In genomic region chr17:76078859-76079576, GRCh38 we compare ENCODE assay signal across 14 cellular contexts. TPM values are rescaled to one million over a fixed set of nuclear protein-coding genes. Genes with fewer than 3 reads are reported as not detected.
DNase-seq lines count a peak whose midpoint lies in the region; ATAC-seq, FAIRE-seq and TF ChIP-seq lines count a peak whose summit lies in the region.
"Had no signal": no experiment of that assay in that cellular context is flagged by ENCODE, and none has a peak within 500 bp of the region (broad histone marks: within the 10 kb centered on the region; RNA-seq: fewer than 3 reads in every experiment).

Gene ZACN (plus strand): TSS chr17:76079182. CDS start chr17:76079265, 83 bp downstream.

- peaks cover 24 to 51% of the 10 kb centered on the region in 2 experiments; a peak in 4 of 5 replicates for H3K27me3 ChIP-seq in HepG2 (ENCODE audit: control insufficient read depth in 1 of 2, insufficient read depth in 2 of 2, low read length in 2 of 2)
- peaks cover 15 to 25% of the 10 kb centered on the region in 2 donors for H3K27me3 ChIP-seq in right lobe of liver
- peaks cover 51% of the 10 kb centered on the region for H3K27me3 ChIP-seq in upper lobe of right lung

- no peak for TF ChIP-seq RAD21 in HepG2 (CRISPR knock-in tag; IDR thresholded peaks at IDR 0.05)

- CTCF ChIA-PET in HepG2 (lab: Yijun Ruan, JAX; ENCODE audit: low intra/inter-chr PET ratio, low total read pairs): no interaction called here

- H2AFZ ChIP-seq in HepG2 (ENCODE audit: low read length): no peak within 1 kb of the TSS
- H2AFZ ChIP-seq: parathyroid adenoma had no signal

- no peaks in the 10 kb centered on the region for H3K9me3 Mint-ChIP-seq in effector memory CD8-positive, alpha-beta T cell
- H3K9me3 Mint-ChIP-seq: stimulated activated effector memory CD8-positive, alpha-beta T cell treated with anti-CD3 and anti-CD28 coated beads, Interleukin-12 subunit alpha, Interleukin-12 subunit beta, amount 100 ng/mL, for 72 hours had no signal

- H3K4me1 ChIP-seq in HepG2 (ENCODE audit: insufficient read depth, low read length) (peaks cover 36% of the 10 kb centered on the region), right lobe of liver (no peaks in the 10 kb centered on the region), upper lobe of right lung (peaks cover 31% of the 10 kb centered on the region)

- POLR2A ChIA-PET in HepG2 (lab: Yijun Ruan, JAX): interaction anchor here (1.1 to 1.5 kb wide), 3 partner anchors 13 to 40 kb away, joined by 3 to 5 read pairs (median 3); partner anchors contain the start of gene EXOC7

- H3K27ac Mint-ChIP-seq in effector memory CD8-positive, alpha-beta T cell: peak within 1 kb of the TSS in 1 of 2 donors; percentile 46
- H3K27ac Mint-ChIP-seq: stimulated activated effector memory CD8-positive, alpha-beta T cell treated with anti-CD3 and anti-CD28 coated beads, Interleukin-12 subunit alpha, Interleukin-12 subunit beta, amount 100 ng/mL, for 72 hours had no signal

- intact Hi-C loops in HepG2 (cut with micrococcal nuclease; ENCODE audit: unreplicated experiment): loop anchor here (2.0 kb wide), 1 partner anchor 24 kb away; the partner anchor contains the start of gene EXOC7
- intact Hi-C loops in right lobe of liver (cut with DNase I): no loop called here
- intact Hi-C loops in upper lobe of right lung (cut with DNase I): no loop called here
- intact Hi-C loops in Right ventricle myocardium superior (cut with DNase I): no loop called here

- H4K20me1 ChIP-seq in HepG2 (ENCODE audit: insufficient read depth, low read length): 0 out of 2 replicates have a peak, but pooled peaks cover 8% of the 10 kb centered on the region

- H3K9me3 ChIP-seq in HepG2 (ENCODE audit: low read length): no peaks in the 10 kb centered on the region
- H3K9me3 ChIP-seq in right lobe of liver: no peaks in the 10 kb centered on the region
- no peaks in the 10 kb centered on the region for H3K9me3 ChIP-seq in upper lobe of right lung
- H3K9me3 ChIP-seq: BE2C had no signal

- in situ Hi-C loops in HepG2 (cut with HindIII; ENCODE audit: extremely low pct_ligation_motif_present, low pct_unique_long_range_greater_than_20kb): no loop called here

- BruUV-seq in HepG2 (replicated peaks; lab: Mats Ljungman, UMichigan): no TSS peak

- H3K27me3 Mint-ChIP-seq in effector memory CD8-positive, alpha-beta T cell: peaks cover 25 to 44% of the 10 kb centered on the region in 2 donors

- TF ChIP-seq POLR2A in HepG2 (IDR thresholded peaks at IDR 0.05; ENCODE audit: insufficient read depth in 1 of 2, low read depth in 2 of 2, low read length in 2 of 2) (no peak), right lobe of liver (IDR thresholded peaks at IDR 0.05) (no peak)

- no peak within 1 kb of the TSS for H3K4me2 ChIP-seq in HepG2 (ENCODE audit: low read depth, low read length)

- TF ChIP-seq CTCF in HepG2 (CRISPR knock-in tag; IDR thresholded peaks at IDR 0.05) (no peak), right lobe of liver (IDR thresholded peaks at IDR 0.05) (no peak), upper lobe of right lung (IDR thresholded peaks at IDR 0.05) (no peak)

- no peak for FAIRE-seq in HepG2 (lab: Jason Lieb, UNC)
- FAIRE-seq: endometrium, TTC549 had no signal

- no peaks in the 10 kb centered on the region for H3K79me2 ChIP-seq in HepG2 (ENCODE audit: insufficient read depth, low read length)
- H3K79me2 ChIP-seq: parathyroid adenoma had no signal

- H3K36me3 Mint-ChIP-seq in effector memory CD8-positive, alpha-beta T cell (ENCODE audit: insufficient read depth): peaks cover 4% of the 10 kb centered on the region

- H3K36me3 ChIP-seq in HepG2 (replicated peaks in 1 of 2; ENCODE audit: control insufficient read depth in 1 of 2, insufficient read depth in 2 of 2, low read length in 2 of 2): peaks cover 2 to 3% of the 10 kb centered on the region in 2 experiments; a peak in 2 of 5 replicates
- peaks cover 0 to 4% (median 0%) of the 10 kb centered on the region in 4 donors for H3K36me3 ChIP-seq in right lobe of liver
- peaks cover 12% of the 10 kb centered on the region for H3K36me3 ChIP-seq in upper lobe of right lung
- H3K36me3 ChIP-seq: BE2C had no signal

- TF ChIP-seq EP300 in HepG2 (IDR thresholded peaks at IDR 0.05; ENCODE audit: low read depth in 2 of 2, low read length in 2 of 2) (no peak), HepG2 (CRISPR knock-in tag; IDR thresholded peaks at IDR 0.05; ENCODE audit: borderline replicate concordance) (no peak)

- H3K4me1 Mint-ChIP-seq in effector memory CD8-positive, alpha-beta T cell (ENCODE audit: low read depth in 2 of 2): peaks cover 19 to 29% of the 10 kb centered on the region in 2 donors

- WGBS in HepG2 (ENCODE audit: low lambda C conversion rate): 49% methylated on average over 17 of the region's 19 CpGs
- 55% methylated on average over 8 of the region's 19 CpGs for WGBS in right lobe of liver (ENCODE audit: insufficient coverage, low coverage, low lambda C conversion rate, missing lambda C conversion rate)

- peak within 1 kb of the TSS; percentile 14 to 22 for H3K4me3 Mint-ChIP-seq in effector memory CD8-positive, alpha-beta T cell
- H3K4me3 Mint-ChIP-seq: stimulated activated effector memory CD8-positive, alpha-beta T cell treated with anti-CD3 and anti-CD28 coated beads, Interleukin-12 subunit alpha, Interleukin-12 subunit beta, amount 100 ng/mL, for 72 hours had no signal

- DNase-seq in HepG2 (ENCODE audit: low spot score) (no peak), right lobe of liver (no peak), NCI-H146 treated with DMSO at 0.1 percent for 48 hours (lab: John Stamatoyannopoulos, UW; ENCODE audit: unreplicated experiment) (peak; percentile 11), upper lobe of right lung (peak; percentile 53), GOT3 (lab: John Stamatoyannopoulos, UW) (no peak), Right ventricle myocardium superior (no peak)
- DNase-seq in effector memory CD8-positive, alpha-beta T cell: no peak
- DNase-seq: BE2C had no signal

- H3K4me3 ChIP-seq in HepG2 (replicated peaks in 1 of 3; ENCODE audit: insufficient read depth in 1 of 3, low read depth in 2 of 3, low read length in 3 of 3) (no peak within 1 kb of the TSS), right lobe of liver (no peak within 1 kb of the TSS), upper lobe of right lung (no peak within 1 kb of the TSS)
- H3K4me3 ChIP-seq: lung had no signal

- H3K27ac ChIP-seq in HepG2 (ENCODE audit: extremely low read length, insufficient read depth, low read length) (no peak within 1 kb of the TSS), right lobe of liver (no peak within 1 kb of the TSS), upper lobe of right lung (no peak within 1 kb of the TSS)
- H3K27ac ChIP-seq: parathyroid adenoma had no signal

- no peak within 1 kb of the TSS for H3K9ac ChIP-seq in HepG2 (ENCODE audit: insufficient read depth, low read depth, low read length)
- H3K9ac ChIP-seq: parathyroid adenoma had no signal

- ATAC-seq in HepG2 (no peak), right lobe of liver (no peak), upper lobe of right lung (no peak), HG02571 (IDR thresholded peaks at IDR 0.05; ENCODE audit: unreplicated experiment) (no peak), Right ventricle myocardium superior (ENCODE audit: poor library complexity) (no peak)
- no peak for ATAC-seq in effector memory CD8-positive, alpha-beta T cell (replicated peaks)

TF ChIP-seq in HepG2, 621 proteins besides CTCF, POLR2A, EP300 and RAD21 (continues in another document):
- TF ChIP-seq SRY (CRISPR knock-in tag; IDR thresholded peaks at IDR 0.05) (no peak), GMEB1 (CRISPR knock-in tag; IDR thresholded peaks at IDR 0.05; ENCODE audit: borderline replicate concordance) (no peak)

RNA-seq across cellular contexts. Expression of gene ZACN, which starts in this region (rescaled TPM):
- 0.15 TPM in 1 of 2 replicates, not detected in the other for total RNA-seq in HepG2 (2016; rRNA removed; fragmentation: Illumina TruSeq; extraction: Trizol)
- total RNA-seq in HepG2 (2016; cell fraction: cytosol; rRNA removed; fragmentation: Illumina TruSeq; extraction: Trizol; ENCODE audit: low read depth): not detected in 2 replicates
- not detected in 2 replicates for total RNA-seq in HepG2 (2016; cell fraction: insoluble cytoplasmic fraction; rRNA removed; fragmentation: Illumina TruSeq; extraction: Trizol)
- not detected in 2 replicates for total RNA-seq in HepG2 (2016; cell fraction: membrane; rRNA removed; fragmentation: Illumina TruSeq; extraction: Trizol)
- not detected in 2 replicates for total RNA-seq in HepG2 (2016; cell fraction: nucleus; rRNA removed; fragmentation: Illumina TruSeq; extraction: Trizol)
- polyA plus RNA-seq in HepG2 (2011; rRNA removed): 0.04 and 0.11 TPM in 2 replicates
- polyA plus RNA-seq in HepG2 (2011; cell fraction: cytosol; rRNA removed): not detected in 2 replicates
- 0.06 and 0.07 TPM in 2 replicates for polyA plus RNA-seq in HepG2 (2011; cell fraction: nucleus; rRNA removed)
- 0.17 and 1.1 TPM in 2 replicates for polyA plus RNA-seq in HepG2 (2012)
- not detected in 2 replicates for polyA plus RNA-seq in HepG2 (2016; cell fraction: cytosol; fragmentation: Illumina TruSeq; extraction: Trizol; ENCODE audit: low read depth)
- polyA plus RNA-seq in HepG2 (2016; cell fraction: insoluble cytoplasmic fraction; fragmentation: Illumina TruSeq; extraction: Trizol; ENCODE audit: low read depth): 0.08 TPM in 1 of 2 replicates, not detected in the other
- not detected in 2 replicates for polyA plus RNA-seq in HepG2 (2016; cell fraction: membrane; fragmentation: Illumina TruSeq; extraction: Trizol; ENCODE audit: low read depth)
- polyA plus RNA-seq in HepG2 (2016; cell fraction: nucleus; fragmentation: Illumina TruSeq; extraction: Trizol; ENCODE audit: insufficient read depth, low read depth): not detected in 2 replicates
- not detected in 2 replicates for polyA minus RNA-seq in HepG2 (2011; rRNA and poly(A)+ RNA removed; ENCODE audit: low replicate concordance)
- polyA minus RNA-seq in HepG2 (2011; cell fraction: cytosol; rRNA and poly(A)+ RNA removed): 0.35 TPM in 1 of 2 replicates, not detected in the other
- polyA minus RNA-seq in HepG2 (2011; cell fraction: nucleus; rRNA and poly(A)+ RNA removed): not detected in 2 replicates
- not detected for total RNA-seq in right lobe of liver
- not detected for total RNA-seq in upper lobe of right lung
- total RNA-seq in Right ventricle myocardium superior: not detected

Comparison
In these comparisons a context has a peak if more than half of its experiments do, and no peak if none do; other contexts are left out.
1. Peak in DNase-seq in upper lobe of right lung; RNA of the gene not detected or under 1 TPM.